In the genomic region with DNA sequence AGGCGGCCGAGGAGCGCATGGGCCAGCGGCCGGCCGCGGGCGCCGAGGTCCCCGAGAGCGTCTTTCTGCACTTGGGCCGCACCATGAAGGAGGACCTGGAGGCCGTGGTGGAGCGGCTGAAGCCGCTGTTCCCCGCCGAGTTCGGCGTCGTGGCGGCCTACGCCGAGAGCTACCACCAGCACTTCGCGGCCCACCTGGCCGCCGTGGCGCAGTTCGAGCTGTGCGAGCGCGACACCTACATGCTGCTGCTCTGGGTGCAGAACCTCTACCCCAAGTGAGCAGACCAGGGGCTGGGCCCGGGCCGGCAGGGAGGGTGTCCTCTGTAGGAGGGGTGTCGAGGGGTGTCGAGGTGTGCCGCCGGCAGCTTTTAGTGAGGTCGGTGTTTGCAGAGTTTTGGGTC, we compare ENCODE assay signal across 1 cellular context.
TF ChIP-seq lines count a peak whose summit lies in the region.

No MANE protein-coding gene starts in this region.

TF ChIP-seq in IMR-90, 13 proteins besides CTCF, POLR2A, EP300 and RAD21 (continued from another document):
- TF ChIP-seq, protein P1, sequence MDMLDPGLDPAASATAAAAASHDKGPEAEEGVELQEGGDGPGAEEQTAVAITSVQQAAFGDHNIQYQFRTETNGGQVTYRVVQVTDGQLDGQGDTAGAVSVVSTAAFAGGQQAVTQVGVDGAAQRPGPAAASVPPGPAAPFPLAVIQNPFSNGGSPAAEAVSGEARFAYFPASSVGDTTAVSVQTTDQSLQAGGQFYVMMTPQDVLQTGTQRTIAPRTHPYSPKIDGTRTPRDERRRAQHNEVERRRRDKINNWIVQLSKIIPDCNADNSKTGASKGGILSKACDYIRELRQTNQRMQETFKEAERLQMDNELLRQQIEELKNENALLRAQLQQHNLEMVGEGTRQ (IDR thresholded peaks at IDR 0.05; ENCODE audit: low read depth, low read length): no peak
- TF ChIP-seq CHD1 (IDR thresholded peaks at IDR 0.05; ENCODE audit: low read depth, low read length): no peak
